ENCODE assay signal across 8 cellular contexts in genomic region chr6:149316740-149317655, GRCh38. TPM values are rescaled to one million over a fixed set of nuclear protein-coding genes. Genes with fewer than 3 reads are reported as not detected.
DNase-seq lines count a peak whose midpoint lies in the region; ATAC-seq and TF ChIP-seq lines count a peak whose summit lies in the region.

No MANE protein-coding gene starts in this region.

- H3K4me3 ChIP-seq in AG09309 (ENCODE audit: control insufficient read depth, low read depth, low read length) (peak overlapping the region; percentile 66), kidney epithelial cell (ENCODE audit: low read depth, low read length) (peak overlapping the region; percentile 99)

- H3K4me3 Mint-ChIP-seq in central memory CD8-positive, alpha-beta T cell = peak overlapping the region; percentile 89

- peaks cover 24% of the 10 kb centered on the region for H3K4me1 Mint-ChIP-seq in central memory CD8-positive, alpha-beta T cell

- no peak for TF ChIP-seq CTCF in AG09309 (IDR thresholded peaks at IDR 0.05; ENCODE audit: control insufficient read depth, insufficient read depth, low read depth, low read length, missing control alignments)
- TF ChIP-seq CTCF in kidney epithelial cell (IDR thresholded peaks at IDR 0.05; ENCODE audit: insufficient read depth, low read length, poor library complexity, severe bottlenecking) = no peak

- DNase-seq in AG09309 (ENCODE audit: low read depth) (peak; percentile 69), NCI-H226 (peak; percentile 92), kidney epithelial cell (ENCODE audit: low read depth) (no peak)
- DNase-seq in central memory CD8-positive, alpha-beta T cell (ENCODE audit: low spot score in 2 of 2) = peak; percentile 76 to 87
- DNase-seq in stimulated activated CD4-positive, alpha-beta T cell treated with anti-CD3 and anti-CD28 coated beads, Interleukin-15, amount 100 ng/mL, for 24 hours = peak; percentile 90

- H3K36me3 Mint-ChIP-seq in central memory CD8-positive, alpha-beta T cell (ENCODE audit: insufficient read depth) = peaks cover 19% of the 10 kb centered on the region

- no peaks in the 10 kb centered on the region for H3K36me3 ChIP-seq in kidney epithelial cell (ENCODE audit: control insufficient read depth, insufficient read depth, low read length)

- H3K27me3 Mint-ChIP-seq in central memory CD8-positive, alpha-beta T cell = no peaks in the 10 kb centered on the region

- peak overlapping the region; percentile 70 for H3K27ac Mint-ChIP-seq in central memory CD8-positive, alpha-beta T cell (ENCODE audit: low read depth)

- H3K27me3 ChIP-seq in kidney epithelial cell (ENCODE audit: control insufficient read depth, insufficient read depth, low read length) = no peaks in the 10 kb centered on the region

- no peaks in the 10 kb centered on the region for H3K9me3 Mint-ChIP-seq in central memory CD8-positive, alpha-beta T cell

- ATAC-seq in GM18909 (IDR thresholded peaks at IDR 0.05; ENCODE audit: poor library complexity, unreplicated experiment) (peak; percentile 83), HG03139 (IDR thresholded peaks at IDR 0.05; ENCODE audit: unreplicated experiment) (peak; percentile 69)
- ATAC-seq in activated CD4-positive, CD25-positive, alpha-beta regulatory T cell treated with anti-CD3 and anti-CD28 coated beads, Interleukin-2, amount 50 U/mL, for 24 hours = peak; percentile 63 to 70
- ATAC-seq in central memory CD8-positive, alpha-beta T cell (replicated peaks; ENCODE audit: extremely low read depth, poor library complexity, severe bottlenecking) = peak; percentile 79

RNA-seq across cellular contexts. Expression of gene TAB2, which starts 0.5 kb away (rescaled TPM):
- 30.4 and 30.7 TPM in 2 replicates for total RNA-seq in kidney epithelial cell
